In genomic region chr2:196957881-196958525, GRCh38 we compare ENCODE assay signal across 18 cellular contexts. TPM values are rescaled to one million over a fixed set of nuclear protein-coding genes. Genes with fewer than 3 reads are reported as not detected.
DNase-seq lines count a peak whose midpoint lies in the region; ATAC-seq and TF ChIP-seq lines count a peak whose summit lies in the region.
"Had no signal": no experiment of that assay in that cellular context is flagged by ENCODE, and none has a peak within 500 bp of the region (broad histone marks: within the 10 kb centered on the region; RNA-seq: fewer than 3 reads in every experiment).

No MANE protein-coding gene starts in this region.

- H3K27ac ChIP-seq in A673 (ENCODE audit: low read depth, low read length, poor library complexity, severe bottlenecking) (peak overlapping the region; percentile 19), H9 (ENCODE audit: insufficient read length, low read depth, low read length) (no peak overlapping the region), neuronal stem cell (replicated peaks; ENCODE audit: low read length) (peak overlapping the region; percentile 92)

- no peak overlapping the region for H4K5ac ChIP-seq in H9 (ENCODE audit: insufficient read length, low read depth, low read length)

- H3K23ac ChIP-seq in H9 (ENCODE audit: insufficient read length, low read depth, low read length): no peak overlapping the region
- H3K23ac ChIP-seq in neuronal stem cell (ENCODE audit: low read depth, low read length, poor library complexity): no peak overlapping the region

- H3K56ac ChIP-seq in H9 (ENCODE audit: insufficient read length, low read depth, low read length): no peak overlapping the region

- ATAC-seq in esophagus mucosa: no peak
- no peak for ATAC-seq in HG03469 (IDR thresholded peaks at IDR 0.05; ENCODE audit: unreplicated experiment)
- ATAC-seq: HCT116, K562 had no signal

- H3K9me3 ChIP-seq in A673 (ENCODE audit: low read depth, low read length, poor library complexity, severe bottlenecking): peaks cover 8% of the 10 kb centered on the region
- H3K9me3 ChIP-seq in H9 (ENCODE audit: control insufficient read depth, low read depth, low read length): no peaks in the 10 kb centered on the region
- H3K9me3 ChIP-seq in neuronal stem cell (replicated peaks in 1 of 2; ENCODE audit: control insufficient read depth in 2 of 2, insufficient read depth in 1 of 2, low read depth in 1 of 2, low read length in 2 of 2): no peaks in the 10 kb centered on the region

- no peak overlapping the region for H2BK20ac ChIP-seq in H9 (ENCODE audit: low read depth, low read length, poor library complexity, severe bottlenecking)

- no peaks in the 10 kb centered on the region for H3K36me3 ChIP-seq in A673 (ENCODE audit: insufficient read depth, low read length, poor library complexity, severe bottlenecking)
- H3K36me3 ChIP-seq in neuronal stem cell (replicated peaks in 1 of 2; ENCODE audit: control insufficient read depth in 2 of 2, insufficient read depth in 2 of 2, low read length in 2 of 2): no peaks in the 10 kb centered on the region

- H3K27ac Mint-ChIP-seq in H9: peak overlapping the region in 2 of 3 experiments; percentile 20 to 92; a peak in 3 of 7 replicates
- no peak overlapping the region for H3K27ac Mint-ChIP-seq in activated naive CD4-positive, alpha-beta T cell treated with anti-CD3 and anti-CD28 coated beads for 36 hours
- H3K27ac Mint-ChIP-seq: CD8-positive, alpha-beta memory T cell had no signal

- H2BK5ac ChIP-seq in H9 (ENCODE audit: insufficient read length, low read length) (no peak overlapping the region), neuronal stem cell (ENCODE audit: low read length) (no peak overlapping the region)

- H3K4me1 Mint-ChIP-seq in H9: peaks cover 34 to 38% of the 10 kb centered on the region in 2 experiments
- peaks cover 21% of the 10 kb centered on the region for H3K4me1 Mint-ChIP-seq in activated naive CD4-positive, alpha-beta T cell treated with anti-CD3 and anti-CD28 coated beads for 36 hours (ENCODE audit: low read depth)

- H2BK12ac ChIP-seq in H9 (ENCODE audit: insufficient read length, low read depth, low read length) (no peak overlapping the region), neuronal stem cell (ENCODE audit: low read length) (no peak overlapping the region)

- no peak overlapping the region for H3K4ac ChIP-seq in H9 (ENCODE audit: low read depth, low read length)
- no peak overlapping the region for H3K4ac ChIP-seq in neuronal stem cell (ENCODE audit: low read length)

- BruUV-seq in A673 (replicated peaks; lab: Mats Ljungman, UMichigan): TSS peak; percentile 81

- DNase-seq in A673 (ENCODE audit: low spot score): peak; percentile 70
- DNase-seq in H9: no peak
- peak; percentile 18 for DNase-seq in astrocyte of the hippocampus (ENCODE audit: low read depth, low spot score)
- peak; percentile 51 for DNase-seq in neuronal stem cell (ENCODE audit: low spot score)
- no peak for DNase-seq in activated naive CD4-positive, alpha-beta T cell treated with anti-CD3 and anti-CD28 coated beads for 36 hours
- DNase-seq: ACHN; C1 segment of cervical spinal cord; CD8-positive, alpha-beta memory T cell; NCI-H1092 treated with DMSO at 0.1 percent for 48 hours; NCI-H1694; NCI-H2081 treated with DMSO at 0.1 percent for 48 hours; NCI-H446 treated with DMSO at 0.1 percent for 48 hours; NCI-H774; Right ventricle myocardium superior had no signal

- no peaks in the 10 kb centered on the region for H3K27me3 ChIP-seq in A673 (replicated peaks; ENCODE audit: insufficient read depth, low read depth, low read length, poor library complexity)
- no peaks in the 10 kb centered on the region for H3K27me3 ChIP-seq in H9 (ENCODE audit: insufficient read depth, low read length)
- peaks cover 0 to under 1% (median 0%) of the 10 kb centered on the region in 3 experiments for H3K27me3 ChIP-seq in neuronal stem cell (ENCODE audit: control insufficient read depth in 3 of 3, insufficient read depth in 3 of 3, low read depth in 1 of 3, low read length in 3 of 3)

- H4K8ac ChIP-seq in H9 (replicated peaks; ENCODE audit: insufficient read length, low read depth, low read length) (no peak overlapping the region), neuronal stem cell (ENCODE audit: low read depth, low read length) (no peak overlapping the region)

- H4K91ac ChIP-seq in H9 (ENCODE audit: insufficient read length, low read depth, low read length): no peak overlapping the region
- H4K91ac ChIP-seq in neuronal stem cell (ENCODE audit: low read depth, low read length, poor library complexity): no peak overlapping the region

- H3T11ph ChIP-seq in H9 (ENCODE audit: low read length): no peak overlapping the region

- TF ChIP-seq CTCF in A673 (conservative IDR thresholded peaks at IDR 0.05; ENCODE audit: low read depth, low read length) (no peak), H9 (conservative IDR thresholded peaks at IDR 0.05) (no peak)

- no peak overlapping the region for H2AFZ ChIP-seq in H9 (ENCODE audit: low read length)
- H2AFZ ChIP-seq in neuronal stem cell (ENCODE audit: low read length): peak overlapping the region; percentile 48

- H3K4me3 ChIP-seq in A673 (ENCODE audit: low read depth, low read length, poor library complexity, severe bottlenecking) (no peak overlapping the region), neuronal stem cell (ENCODE audit: low read length in 2 of 2) (no peak overlapping the region)
- H3K4me3 ChIP-seq: K562 had no signal

- CTCF ChIA-PET in A673 (lab: Charles Lee): no interaction called here
- CTCF ChIA-PET in activated naive CD4-positive, alpha-beta T cell treated with anti-CD3 and anti-CD28 coated beads for 36 hours (lab: Charles Lee): no interaction called here

- peaks cover 7% of the 10 kb centered on the region for H3K4me1 ChIP-seq in A673 (ENCODE audit: insufficient read depth, low read length, poor library complexity, severe bottlenecking)
- H3K4me1 ChIP-seq in H9 (ENCODE audit: insufficient read depth, low read length): peaks cover 4% of the 10 kb centered on the region; the same call in 1 of the 2 replicates
- peaks cover 0 to 6% of the 10 kb centered on the region in 2 donors for H3K4me1 ChIP-seq in neuronal stem cell (ENCODE audit: control insufficient read depth in 2 of 2, insufficient read depth in 1 of 2, low read depth in 1 of 2, low read length in 2 of 2)

- no peaks in the 10 kb centered on the region for H3K36me3 Mint-ChIP-seq in H9 (ENCODE audit: insufficient read depth in 1 of 3, low read depth in 3 of 3)
- no peaks in the 10 kb centered on the region for H3K36me3 Mint-ChIP-seq in activated naive CD4-positive, alpha-beta T cell treated with anti-CD3 and anti-CD28 coated beads for 36 hours (ENCODE audit: low read depth)

- H2AK5ac ChIP-seq in H9 (ENCODE audit: insufficient read length, low read length) (no peak overlapping the region), neuronal stem cell (ENCODE audit: low read depth, low read length) (no peak overlapping the region)

- H2BK120ac ChIP-seq in H9 (ENCODE audit: low read depth, low read length, poor library complexity, severe bottlenecking) (no peak overlapping the region), neuronal stem cell (ENCODE audit: low read depth, low read length) (no peak overlapping the region)

- H3K9me3 Mint-ChIP-seq in H9: no peaks in the 10 kb centered on the region; a peak in 1 of 5 replicates
- no peaks in the 10 kb centered on the region for H3K9me3 Mint-ChIP-seq in activated naive CD4-positive, alpha-beta T cell treated with anti-CD3 and anti-CD28 coated beads for 36 hours
- H3K9me3 Mint-ChIP-seq: CD8-positive, alpha-beta memory T cell had no signal

- H3K14ac ChIP-seq in H9 (ENCODE audit: insufficient read depth, low read length): no peak overlapping the region
- H3K14ac ChIP-seq in neuronal stem cell (ENCODE audit: low read length): no peak overlapping the region

- H3K79me1 ChIP-seq in H9 (ENCODE audit: insufficient read depth, low read depth, low read length, poor library complexity, severe bottlenecking): no peaks in the 10 kb centered on the region
- no peaks in the 10 kb centered on the region for H3K79me1 ChIP-seq in neuronal stem cell (ENCODE audit: low read depth, low read length)

- H3K4me3 Mint-ChIP-seq in H9: no peak overlapping the region
- H3K4me3 Mint-ChIP-seq in activated naive CD4-positive, alpha-beta T cell treated with anti-CD3 and anti-CD28 coated beads for 36 hours: no peak overlapping the region
- H3K4me3 Mint-ChIP-seq: CD8-positive, alpha-beta memory T cell had no signal

- H3K18ac ChIP-seq in H9 (ENCODE audit: insufficient read length, low read depth, low read length) (no peak overlapping the region), neuronal stem cell (ENCODE audit: low read length) (no peak overlapping the region)

- H2BK15ac ChIP-seq in H9 (ENCODE audit: low read depth, low read length): no peak overlapping the region
- H2BK15ac ChIP-seq in neuronal stem cell (ENCODE audit: low read length): no peak overlapping the region

- WGBS in H9 (ENCODE audit: extremely low coverage, insufficient read length, low lambda C conversion rate): no CpG with 5 or more reads among the region's 1 CpG
- no CpG with 5 or more reads among the region's 1 CpG for WGBS in neuronal stem cell (ENCODE audit: extremely low coverage in 2 of 2, insufficient read length in 2 of 2, insufficient replicate concordance in 1 of 2), 2 donors

- intact Hi-C loops in A673 (cut with micrococcal nuclease; ENCODE audit: unreplicated experiment): no loop called here
- intact Hi-C loops in activated naive CD4-positive, alpha-beta T cell treated with anti-CD3 and anti-CD28 coated beads for 36 hours (cut with micrococcal nuclease): no loop called here

- no peaks in the 10 kb centered on the region for H3K23me2 ChIP-seq in H9 (ENCODE audit: insufficient read length, low read depth, low read length, poor library complexity, severe bottlenecking)

- no peaks in the 10 kb centered on the region for H3K79me2 ChIP-seq in H9 (ENCODE audit: insufficient read depth, low read length)

- H3K9ac ChIP-seq in H9 (ENCODE audit: extremely low read depth, insufficient read length, low read length) (no peak overlapping the region), neuronal stem cell (ENCODE audit: low read depth, low read length, poor library complexity) (no peak overlapping the region)

- H3K4me2 ChIP-seq in H9 (ENCODE audit: insufficient read depth, insufficient read length, low read length): no peak overlapping the region
- H3K4me2 ChIP-seq in neuronal stem cell (ENCODE audit: insufficient read depth, low read length, poor library complexity, severe bottlenecking): no peak overlapping the region

- no peaks in the 10 kb centered on the region for H4K20me1 ChIP-seq in H9 (ENCODE audit: control insufficient read depth, insufficient read depth, insufficient read length)

- H3K27me3 Mint-ChIP-seq in H9 (ENCODE audit: low read depth): no peaks in the 10 kb centered on the region
- peaks cover 2% of the 10 kb centered on the region for H3K27me3 Mint-ChIP-seq in activated naive CD4-positive, alpha-beta T cell treated with anti-CD3 and anti-CD28 coated beads for 36 hours (ENCODE audit: low read depth)

- POLR2A ChIA-PET in A673 (lab: Charles Lee; ENCODE audit: low non-redundant PET): no interaction called here

RNA-seq across cellular contexts. Expression of gene PGAP1, which starts 31.5 kb away (rescaled TPM):
- 40.4 and 46.8 TPM in 2 replicates for total RNA-seq in A673 (2021)
- total RNA-seq in H9 (2021): 19.2 and 21.0 TPM in 2 replicates
- polyA plus RNA-seq in neuronal stem cell (2013, experiment 1 of 2): 25.0 TPM
- 26.9 TPM for polyA plus RNA-seq in neuronal stem cell (2013, experiment 2 of 2)
- 10.5 TPM for total RNA-seq in esophagus mucosa
- total RNA-seq in activated naive CD4-positive, alpha-beta T cell treated with anti-CD3 and anti-CD28 coated beads for 36 hours: 10 to 100 TPM; 29.3 to 33.3 TPM

Comparison
In these comparisons a context has a peak if more than half of its experiments do, and no peak if none do; other contexts are left out.
1. DNase-seq: peak in A673 (single experiment), astrocyte of the hippocampus (single experiment) and neuronal stem cell (single experiment); none in H9 (single experiment) and activated naive CD4-positive, alpha-beta T cell treated with anti-CD3 and anti-CD28 coated beads for 36 hours (single experiment).